In the genomic region with DNA sequence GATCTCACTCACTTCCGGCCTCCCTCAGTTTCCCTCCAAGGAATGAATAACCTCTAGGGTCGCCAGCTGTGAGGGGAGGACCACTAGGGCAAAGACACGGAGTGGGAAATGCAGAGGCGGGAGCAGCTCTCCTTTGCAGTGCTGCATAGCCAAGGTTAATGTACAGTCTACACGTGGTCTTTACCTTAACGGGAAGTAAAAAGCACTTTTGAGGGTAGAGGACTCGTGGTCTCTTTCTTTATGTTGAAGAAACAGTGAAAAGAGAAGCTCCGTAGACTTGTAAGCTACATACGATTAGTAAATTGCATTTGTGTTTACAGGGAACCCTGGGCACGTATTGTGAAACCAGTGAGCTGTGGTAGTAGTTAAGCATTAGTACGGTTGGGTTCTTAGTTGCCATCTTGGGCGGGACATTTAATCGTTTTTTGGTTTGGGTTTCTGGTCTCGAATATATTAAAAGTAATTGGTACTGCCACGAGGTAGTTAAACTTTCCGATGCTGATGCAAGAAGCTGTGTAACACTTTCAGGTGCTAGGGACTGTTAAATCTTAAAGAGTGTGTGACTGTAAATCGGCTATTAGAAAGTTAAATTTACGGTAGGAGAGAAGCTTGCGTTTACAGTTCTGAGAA, we compare ENCODE assay signal across 8 cellular contexts. TPM values are rescaled to one million over a fixed set of nuclear protein-coding genes. Genes with fewer than 3 reads are reported as not detected.
A peak's percentile ranks its signal among the peaks of the same experiment; 100 is the strongest.
DNase-seq lines count a peak whose midpoint lies in the region; ATAC-seq and TF ChIP-seq lines count a peak whose summit lies in the region.

No MANE protein-coding gene starts in this region.

- H3K4me3 ChIP-seq in HAP-1 = peak overlapping the region; percentile 93
- peak overlapping the region; percentile 85 for H3K4me3 ChIP-seq in Loucy (ENCODE audit: low read length, poor library complexity, severe bottlenecking)

- H3K4me1 ChIP-seq in HAP-1 = peaks cover 8% of the 10 kb centered on the region
- peaks cover 29% of the 10 kb centered on the region for H3K4me1 ChIP-seq in Loucy (ENCODE audit: insufficient read depth, low read length, poor library complexity, severe bottlenecking)
- H3K4me1 ChIP-seq in foreskin keratinocyte = peaks cover 16% of the 10 kb centered on the region

- H3K9ac ChIP-seq in Loucy (ENCODE audit: low read depth, low read length, poor library complexity, severe bottlenecking) = peak overlapping the region; percentile 89

- in situ Hi-C loops in HAP-1 (cut with MboI; ENCODE audit: low sequenced_read_pairs) = no loop called here

- H3K36me3 ChIP-seq in HAP-1 (replicated peaks) (peaks cover 5% of the 10 kb centered on the region; the same call in 1 of the 2 replicates), Loucy (ENCODE audit: insufficient read depth, low read length) (no peaks in the 10 kb centered on the region)

- H3K27me3 Mint-ChIP-seq in activated CD4-positive, alpha-beta memory T cell treated with anti-CD3 and anti-CD28 coated beads, Interleukin-2, amount 10 ng/mL, durations not matched to agents 7 days and 5 days = no peaks in the 10 kb centered on the region

- peak; percentile 16 for DNase-seq in activated CD4-positive, CD25-positive, alpha-beta regulatory T cell treated with anti-CD3 and anti-CD28 coated beads, Interleukin-2, amount 50 U/mL, for 16 hours (ENCODE audit: low read depth, low spot score)
- DNase-seq in activated CD4-positive, CD25-positive, alpha-beta regulatory T cell treated with anti-CD3 and anti-CD28 coated beads, Interleukin-2, amount 50 U/mL, for 72 hours = no peak
- DNase-seq in HAP-1 (ENCODE audit: low spot score in 2 of 2) = peak; percentile 27 to 40
- DNase-seq in activated CD4-positive, alpha-beta memory T cell treated with anti-CD3 and anti-CD28 coated beads, Interleukin-2, amount 10 ng/mL, durations not matched to agents 7 days and 5 days = peak; percentile 38
- DNase-seq in foreskin keratinocyte = peak in 1 of 2 donors; percentile 59
- no peak for DNase-seq in sciatic nerve (ENCODE audit: low spot score)
- DNase-seq in cortex of kidney (lab: John Stamatoyannopoulos, UW) = no peak

- peaks cover 50% of the 10 kb centered on the region for H3K4me1 Mint-ChIP-seq in activated CD4-positive, alpha-beta memory T cell treated with anti-CD3 and anti-CD28 coated beads, Interleukin-2, amount 10 ng/mL, durations not matched to agents 7 days and 5 days

- no peaks in the 10 kb centered on the region for H3K9me3 Mint-ChIP-seq in activated CD4-positive, alpha-beta memory T cell treated with anti-CD3 and anti-CD28 coated beads, Interleukin-2, amount 10 ng/mL, durations not matched to agents 7 days and 5 days

- H3K36me3 Mint-ChIP-seq in activated CD4-positive, alpha-beta memory T cell treated with anti-CD3 and anti-CD28 coated beads, Interleukin-2, amount 10 ng/mL, durations not matched to agents 7 days and 5 days (ENCODE audit: low read depth) = peaks cover 9% of the 10 kb centered on the region

- H3K27me3 ChIP-seq in HAP-1 (ENCODE audit: low read depth) (no peaks in the 10 kb centered on the region), Loucy (ENCODE audit: insufficient read depth, low read length, poor library complexity, severe bottlenecking) (no peaks in the 10 kb centered on the region), foreskin keratinocyte (no peaks in the 10 kb centered on the region)

- intact Hi-C loops in sciatic nerve (cut with DNase I) = no loop called here

- ATAC-seq in foreskin keratinocyte = peak; percentile 39
- peak; percentile 5 for ATAC-seq in sciatic nerve

- peaks cover 46% of the 10 kb centered on the region for H4K20me1 ChIP-seq in Loucy (ENCODE audit: insufficient read depth, low read length, poor library complexity, severe bottlenecking)

- H3K27ac Mint-ChIP-seq in activated CD4-positive, alpha-beta memory T cell treated with anti-CD3 and anti-CD28 coated beads, Interleukin-2, amount 10 ng/mL, durations not matched to agents 7 days and 5 days = peak overlapping the region; percentile 96

- H3F3A ChIP-seq in Loucy (ENCODE audit: low read depth) = no peaks in the 10 kb centered on the region

- H3K27ac ChIP-seq in foreskin keratinocyte = peak overlapping the region; percentile 85

- no peak for TF ChIP-seq CTCF in Loucy (conservative IDR thresholded peaks at IDR 0.05; ENCODE audit: low read length)
- TF ChIP-seq CTCF in foreskin keratinocyte (conservative IDR thresholded peaks at IDR 0.05) = no peak

- H2AFZ ChIP-seq in Loucy (ENCODE audit: low read length) = peak overlapping the region; percentile 90

- H3K79me2 ChIP-seq in Loucy (ENCODE audit: insufficient read depth, low read length) = peaks cover 66% of the 10 kb centered on the region

- CTCF ChIA-PET in activated CD4-positive, alpha-beta memory T cell treated with anti-CD3 and anti-CD28 coated beads, Interleukin-2, amount 10 ng/mL, durations not matched to agents 7 days and 5 days (lab: Charles Lee) = interaction anchor here (0.6 to 3.8 kb wide), 9 partner anchors 11 to 970 kb away, joined by 3 to 49 read pairs (median 4); partner anchors contain the start of gene DIPK2A

- peak overlapping the region; percentile 87 for H3K4me2 ChIP-seq in Loucy (ENCODE audit: low read depth, low read length, poor library complexity, severe bottlenecking)

- no peaks in the 10 kb centered on the region for H3K9me2 ChIP-seq in Loucy (replicated peaks; ENCODE audit: low read depth, low read length)

- POLR2A ChIA-PET in activated CD4-positive, alpha-beta memory T cell treated with anti-CD3 and anti-CD28 coated beads, Interleukin-2, amount 10 ng/mL, durations not matched to agents 7 days and 5 days (lab: Charles Lee) = interaction anchor here (0.8 to 4.5 kb wide), 19 partner anchors 11 to 972 kb away, joined by 3 to 97 read pairs (median 8); partner anchors contain the start of genes ATR, CHST2, DIPK2A and PLS1

- H3K9me3 ChIP-seq in HAP-1 (no peaks in the 10 kb centered on the region), Loucy (ENCODE audit: insufficient read depth, low read depth, low read length) (no peaks in the 10 kb centered on the region)

- peak overlapping the region; percentile 96 for H3K4me3 Mint-ChIP-seq in activated CD4-positive, alpha-beta memory T cell treated with anti-CD3 and anti-CD28 coated beads, Interleukin-2, amount 10 ng/mL, durations not matched to agents 7 days and 5 days

RNA-seq across cellular contexts. Expression of gene U2SURP, which starts 0.8 kb away (rescaled TPM):
- 100 to 1,000 TPM; 106 to 120 TPM for total RNA-seq in activated CD4-positive, alpha-beta memory T cell treated with anti-CD3 and anti-CD28 coated beads, Interleukin-2, amount 10 ng/mL, durations not matched to agents 7 days and 5 days
- total RNA-seq in foreskin keratinocyte (98.4 and 98.5 TPM in 2 replicates), sciatic nerve (125 TPM)
- 27.5 and 35.2 TPM in 2 replicates for polyA plus RNA-seq in foreskin keratinocyte

RNA-seq across cellular contexts. Expression of gene PAQR9, which starts 38.7 kb away (rescaled TPM):
- total RNA-seq in activated CD4-positive, alpha-beta memory T cell treated with anti-CD3 and anti-CD28 coated beads, Interleukin-2, amount 10 ng/mL, durations not matched to agents 7 days and 5 days = not detected
- total RNA-seq in foreskin keratinocyte (not detected in 2 replicates), sciatic nerve (0.13 TPM)
- not detected in 2 replicates for polyA plus RNA-seq in foreskin keratinocyte

Comparison
In these comparisons a context has a peak if more than half of its experiments do, and no peak if none do; other contexts are left out.
1. DNase-seq: peak in activated CD4-positive, CD25-positive, alpha-beta regulatory T cell treated with anti-CD3 and anti-CD28 coated beads, Interleukin-2, amount 50 U/mL, for 16 hours (single experiment), HAP-1 (2 of 2) and activated CD4-positive, alpha-beta memory T cell treated with anti-CD3 and anti-CD28 coated beads, Interleukin-2, amount 10 ng/mL, durations not matched to agents 7 days and 5 days (single experiment); none in activated CD4-positive, CD25-positive, alpha-beta regulatory T cell treated with anti-CD3 and anti-CD28 coated beads, Interleukin-2, amount 50 U/mL, for 72 hours (single experiment), sciatic nerve (single experiment) and cortex of kidney (single experiment).